Comparison of ENCODE assay signal across 8 cellular contexts in genomic region chr10:132616170-132616994, GRCh38.
A peak's percentile ranks its signal among the peaks of the same experiment; 100 is the strongest.
DNase-seq lines count a peak whose midpoint lies in the region; ATAC-seq and TF ChIP-seq lines count a peak whose summit lies in the region.
"Had no signal": no experiment of that assay in that cellular context is flagged by ENCODE, and none has a peak within 500 bp of the region (broad histone marks: within the 10 kb centered on the region; RNA-seq: fewer than 3 reads in every experiment).

No MANE protein-coding gene starts in this region.

- peak; percentile 47 for DNase-seq in activated CD4-positive, CD25-positive, alpha-beta regulatory T cell treated with anti-CD3 and anti-CD28 coated beads, Interleukin-2, amount 50 U/mL, for 72 hours
- DNase-seq in activated gamma-delta T cell (lab: John Stamatoyannopoulos, UW) (peak; percentile 47), neural progenitor cell (ENCODE audit: low spot score) (no peak), GM10248 (ENCODE audit: extremely low spot score) (no peak), left ventricle myocardium inferior (no peak)
- DNase-seq: NK-92 treated with Interleukin-12 subunit alpha and Interleukin-12 subunit beta, amount 100 ng/mL, for 24 hours had no signal

- H3K36me3 Mint-ChIP-seq in neural progenitor cell = peaks cover 8% of the 10 kb centered on the region
- peaks cover 36% of the 10 kb centered on the region for H3K36me3 Mint-ChIP-seq in stimulated activated naive CD8-positive, alpha-beta T cell treated with anti-CD3 and anti-CD28 coated beads, Interleukin-15, Interleukin-2, amounts not matched to agents 100 ng/mL and 50 ng/mL, for 24 hours (ENCODE audit: low read depth)

- H3K79me2 ChIP-seq in neural progenitor cell (ENCODE audit: low read depth) = no peaks in the 10 kb centered on the region

- H2AFZ ChIP-seq in neural progenitor cell (replicated peaks) = no peak overlapping the region

- no peak overlapping the region for H3K27ac ChIP-seq in neural progenitor cell
- no peak overlapping the region for H3K27ac ChIP-seq in left ventricle myocardium inferior (replicated peaks)

- intact Hi-C loops in left ventricle myocardium inferior (cut with micrococcal nuclease) = no loop called here

- no peaks in the 10 kb centered on the region for H3K27me3 ChIP-seq in neural progenitor cell
- H3K27me3 ChIP-seq in left ventricle myocardium inferior (ENCODE audit: low read depth) = no peaks in the 10 kb centered on the region

- H3K4me3 ChIP-seq in neural progenitor cell = no peak overlapping the region
- H3K4me3 ChIP-seq in left ventricle myocardium inferior = no peak overlapping the region

- H3K9me3 Mint-ChIP-seq in neural progenitor cell = peaks cover 12% of the 10 kb centered on the region
- H3K9me3 Mint-ChIP-seq in stimulated activated naive CD8-positive, alpha-beta T cell treated with anti-CD3 and anti-CD28 coated beads, Interleukin-15, Interleukin-2, amounts not matched to agents 100 ng/mL and 50 ng/mL, for 24 hours = peaks cover 16% of the 10 kb centered on the region

- no peaks in the 10 kb centered on the region for H3F3A ChIP-seq in neural progenitor cell (ENCODE audit: low read depth)

- CTCF ChIA-PET in GM10248 (lab: Yijun Ruan, JAX) = interaction anchor here (0.6 to 1.2 kb wide), 3 partner anchors 18 to 84 kb away, joined by 3 read pairs; no protein-coding TSS in a partner anchor

- no peak overlapping the region for H3K4me3 Mint-ChIP-seq in neural progenitor cell
- H3K4me3 Mint-ChIP-seq in stimulated activated naive CD8-positive, alpha-beta T cell treated with anti-CD3 and anti-CD28 coated beads, Interleukin-15, Interleukin-2, amounts not matched to agents 100 ng/mL and 50 ng/mL, for 24 hours = peak overlapping the region; percentile 75

- H3K27me3 Mint-ChIP-seq in neural progenitor cell (ENCODE audit: insufficient read depth, low read depth) = peaks cover 4% of the 10 kb centered on the region
- H3K27me3 Mint-ChIP-seq in stimulated activated naive CD8-positive, alpha-beta T cell treated with anti-CD3 and anti-CD28 coated beads, Interleukin-15, Interleukin-2, amounts not matched to agents 100 ng/mL and 50 ng/mL, for 24 hours = peaks cover 3% of the 10 kb centered on the region

- H3K4me1 Mint-ChIP-seq in neural progenitor cell = peaks cover 7% of the 10 kb centered on the region
- peaks cover 33% of the 10 kb centered on the region for H3K4me1 Mint-ChIP-seq in stimulated activated naive CD8-positive, alpha-beta T cell treated with anti-CD3 and anti-CD28 coated beads, Interleukin-15, Interleukin-2, amounts not matched to agents 100 ng/mL and 50 ng/mL, for 24 hours (ENCODE audit: low read depth)

- H3K4me1 ChIP-seq in neural progenitor cell (peaks cover 4% of the 10 kb centered on the region), left ventricle myocardium inferior (peaks cover 14% of the 10 kb centered on the region)

- POLR2A ChIA-PET in GM10248 (lab: Yijun Ruan, JAX) = no interaction called here

- TF ChIP-seq CTCF in neural progenitor cell (IDR thresholded peaks at IDR 0.05) (no peak), GM10248 (IDR thresholded peaks at IDR 0.05; ENCODE audit: control extremely low read depth, extremely low read depth, low read depth, missing control alignments) (no peak), left ventricle myocardium inferior (IDR thresholded peaks at IDR 0.05; ENCODE audit: borderline replicate concordance) (no peak)

- H3K9ac ChIP-seq in neural progenitor cell = no peak overlapping the region

- ATAC-seq in GM19351 (IDR thresholded peaks at IDR 0.05; ENCODE audit: unreplicated experiment) = no peak

- H3K27ac Mint-ChIP-seq in neural progenitor cell = peak overlapping the region; percentile 7
- peak overlapping the region; percentile 98 for H3K27ac Mint-ChIP-seq in stimulated activated naive CD8-positive, alpha-beta T cell treated with anti-CD3 and anti-CD28 coated beads, Interleukin-15, Interleukin-2, amounts not matched to agents 100 ng/mL and 50 ng/mL, for 24 hours

- H3K36me3 ChIP-seq in neural progenitor cell (no peaks in the 10 kb centered on the region), left ventricle myocardium inferior (peaks cover 11% of the 10 kb centered on the region)

- H3K4me2 ChIP-seq in neural progenitor cell = no peak overlapping the region

- H3K9me3 ChIP-seq in neural progenitor cell (ENCODE audit: low read depth) (no peaks in the 10 kb centered on the region), left ventricle myocardium inferior (replicated peaks) (peaks cover 23% of the 10 kb centered on the region)

- H4K20me1 ChIP-seq in neural progenitor cell (ENCODE audit: low read depth) = no peaks in the 10 kb centered on the region

Comparison
In these comparisons a context has a peak if more than half of its experiments do, and no peak if none do; other contexts are left out.
1. DNase-seq: peak in activated CD4-positive, CD25-positive, alpha-beta regulatory T cell treated with anti-CD3 and anti-CD28 coated beads, Interleukin-2, amount 50 U/mL, for 72 hours (single experiment) and activated gamma-delta T cell (single experiment); none in neural progenitor cell (single experiment), GM10248 (single experiment) and left ventricle myocardium inferior (single experiment).